Comparison of ENCODE assay signal across 18 cellular contexts in the genomic region with DNA sequence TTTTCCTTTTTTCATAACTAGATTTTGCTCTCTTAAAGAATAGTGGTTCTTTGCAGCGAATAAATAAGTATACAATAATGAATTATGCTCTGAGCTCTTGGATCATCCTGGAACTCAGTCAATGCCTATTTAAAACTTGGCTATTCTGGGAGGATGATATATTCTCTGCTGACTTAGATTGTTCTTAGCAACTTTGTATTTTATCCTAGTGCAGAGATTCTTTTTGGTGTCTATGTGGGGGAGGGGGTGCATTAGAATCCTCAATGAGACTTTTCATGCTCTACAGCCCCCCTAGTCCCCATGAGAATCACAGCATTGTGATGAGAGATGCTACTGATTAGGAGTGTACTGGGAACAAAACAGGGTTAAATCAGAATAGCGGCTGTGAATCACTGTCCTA. TPM values are rescaled to one million over a fixed set of nuclear protein-coding genes. Genes with fewer than 3 reads are reported as not detected.
DNase-seq lines count a peak whose midpoint lies in the region; ATAC-seq and TF ChIP-seq lines count a peak whose summit lies in the region.
"Had no signal": no experiment of that assay in that cellular context is flagged by ENCODE, and none has a peak within 500 bp of the region (broad histone marks: within the 10 kb centered on the region; RNA-seq: fewer than 3 reads in every experiment).

No MANE protein-coding gene starts in this region.

- H3K4me3 ChIP-seq in right atrium auricular region, result no peak overlapping the region
- H3K4me3 ChIP-seq in parathyroid adenoma (ENCODE audit: low read depth, low read length), result no peak overlapping the region
- no peak overlapping the region for H3K4me3 ChIP-seq in MM.1S (ENCODE audit: low read length)
- H3K4me3 ChIP-seq: SJSA1 had no signal

- no peaks in the 10 kb centered on the region for H3K27me3 Mint-ChIP-seq in activated CD4-positive, alpha-beta memory T cell treated with anti-CD3 and anti-CD28 coated beads, Interleukin-2, amount 10 ng/mL, durations not matched to agents 7 days and 5 days

- no peaks in the 10 kb centered on the region for H3K4me1 Mint-ChIP-seq in activated CD4-positive, alpha-beta memory T cell treated with anti-CD3 and anti-CD28 coated beads, Interleukin-2, amount 10 ng/mL, durations not matched to agents 7 days and 5 days

- H3K9ac ChIP-seq in parathyroid adenoma, result no peak overlapping the region
- H3K9ac ChIP-seq in MM.1S (ENCODE audit: low read length), result no peak overlapping the region

- H3F3A ChIP-seq in MM.1S (ENCODE audit: insufficient read depth, low read length), result no peaks in the 10 kb centered on the region

- H3K27me3 ChIP-seq in right atrium auricular region, result no peaks in the 10 kb centered on the region
- H3K27me3 ChIP-seq in parathyroid adenoma (ENCODE audit: control insufficient read depth, insufficient read depth, low read length), result no peaks in the 10 kb centered on the region
- H3K27me3 ChIP-seq in MM.1S (replicated peaks; ENCODE audit: insufficient read depth, low read length), result no peaks in the 10 kb centered on the region
- H3K27me3 ChIP-seq: SJSA1 had no signal

- H3K36me3 ChIP-seq in right atrium auricular region (no peaks in the 10 kb centered on the region), parathyroid adenoma (ENCODE audit: control insufficient read depth, insufficient read depth, low read length) (no peaks in the 10 kb centered on the region), MM.1S (replicated peaks; ENCODE audit: insufficient read depth, low read length) (no peaks in the 10 kb centered on the region)
- H3K36me3 ChIP-seq: SJSA1 had no signal

- DNase-seq in Right ventricle myocardium inferior (ENCODE audit: missing footprints) (no peak), cardiac septum (ENCODE audit: low spot score) (no peak), right atrium auricular region (ENCODE audit: low spot score) (no peak), MM.1S (no peak), COR-L47 (lab: John Stamatoyannopoulos, UW) (no peak)
- no peak for DNase-seq in activated T-cell treated with anti-CD3 and anti-CD28 coated beads, Interleukin-2, amount 50 U/mL, for 48 hours
- DNase-seq in activated CD4-positive, alpha-beta memory T cell treated with anti-CD3 and anti-CD28 coated beads, Interleukin-2, amount 10 ng/mL, durations not matched to agents 7 days and 5 days, result no peak
- DNase-seq: CD8-positive, alpha-beta T cell; DMS 273 treated with DMSO at 0.1 percent for 48 hours; GOT3; NCI-H2107; NCI-H226; NCI-H526; NK-92 treated with Interleukin-12 subunit alpha and Interleukin-12 subunit beta, amount 100 ng/mL, for 24 hours; RPMI8226 had no signal

- no peaks in the 10 kb centered on the region for H3K79me2 ChIP-seq in parathyroid adenoma
- H3K79me2 ChIP-seq in MM.1S (ENCODE audit: low read length), result no peaks in the 10 kb centered on the region

- H3K27ac ChIP-seq in right atrium auricular region (peak overlapping the region; percentile 20 to 63), parathyroid adenoma (peak overlapping the region; percentile 24), MM.1S (ENCODE audit: low read length) (no peak overlapping the region)
- H3K27ac ChIP-seq: 22Rv1, SJSA1 had no signal

- H3K9me2 ChIP-seq in MM.1S (replicated peaks; ENCODE audit: insufficient read depth, low read length), result no peaks in the 10 kb centered on the region

- H3K9me3 Mint-ChIP-seq in activated CD4-positive, alpha-beta memory T cell treated with anti-CD3 and anti-CD28 coated beads, Interleukin-2, amount 10 ng/mL, durations not matched to agents 7 days and 5 days, result no peaks in the 10 kb centered on the region
- H3K9me3 Mint-ChIP-seq: CD8-positive, alpha-beta T cell had no signal

- H3K9me3 ChIP-seq in right atrium auricular region (no peaks in the 10 kb centered on the region), parathyroid adenoma (ENCODE audit: control insufficient read depth, low read length) (no peaks in the 10 kb centered on the region), MM.1S (replicated peaks; ENCODE audit: insufficient read depth, low read length) (no peaks in the 10 kb centered on the region)
- H3K9me3 ChIP-seq: SJSA1 had no signal

- H3K4me2 ChIP-seq in parathyroid adenoma (ENCODE audit: low read length) (no peak overlapping the region), MM.1S (ENCODE audit: low read depth, low read length) (no peak overlapping the region)

- TF ChIP-seq CTCF in right atrium auricular region (IDR thresholded peaks at IDR 0.05) (no peak), parathyroid adenoma (IDR thresholded peaks at IDR 0.05) (no peak), MM.1S (IDR thresholded peaks at IDR 0.05; ENCODE audit: low read length) (no peak)

- CTCF ChIA-PET in activated CD4-positive, alpha-beta memory T cell treated with anti-CD3 and anti-CD28 coated beads, Interleukin-2, amount 10 ng/mL, durations not matched to agents 7 days and 5 days (lab: Charles Lee), result no interaction called here

- no peak overlapping the region for H2AFZ ChIP-seq in parathyroid adenoma
- no peak overlapping the region for H2AFZ ChIP-seq in MM.1S (ENCODE audit: low read length)

- peaks cover 0 to 7% of the 10 kb centered on the region in 2 donors for H3K4me1 ChIP-seq in right atrium auricular region
- peaks cover 32% of the 10 kb centered on the region for H3K4me1 ChIP-seq in parathyroid adenoma
- no peaks in the 10 kb centered on the region for H3K4me1 ChIP-seq in MM.1S (ENCODE audit: low read length)
- H3K4me1 ChIP-seq: SJSA1 had no signal

- intact Hi-C loops in Right ventricle myocardium inferior (cut with DNase I) (no loop called here), cardiac septum (cut with DNase I) (no loop called here)

- ATAC-seq in Right ventricle myocardium inferior, result peak; percentile 51
- ATAC-seq: CD8-positive, alpha-beta T cell had no signal

- no peaks in the 10 kb centered on the region for H4K20me1 ChIP-seq in MM.1S (ENCODE audit: insufficient read depth, low read length)

- H3K36me3 Mint-ChIP-seq in activated CD4-positive, alpha-beta memory T cell treated with anti-CD3 and anti-CD28 coated beads, Interleukin-2, amount 10 ng/mL, durations not matched to agents 7 days and 5 days (ENCODE audit: low read depth), result no peaks in the 10 kb centered on the region
- H3K36me3 Mint-ChIP-seq: CD8-positive, alpha-beta T cell had no signal

- no peak overlapping the region for H3K4me3 Mint-ChIP-seq in activated CD4-positive, alpha-beta memory T cell treated with anti-CD3 and anti-CD28 coated beads, Interleukin-2, amount 10 ng/mL, durations not matched to agents 7 days and 5 days
- H3K4me3 Mint-ChIP-seq: CD8-positive, alpha-beta T cell had no signal

- POLR2A ChIA-PET in activated CD4-positive, alpha-beta memory T cell treated with anti-CD3 and anti-CD28 coated beads, Interleukin-2, amount 10 ng/mL, durations not matched to agents 7 days and 5 days (lab: Charles Lee), result no interaction called here

- H3K27ac Mint-ChIP-seq in activated CD4-positive, alpha-beta memory T cell treated with anti-CD3 and anti-CD28 coated beads, Interleukin-2, amount 10 ng/mL, durations not matched to agents 7 days and 5 days, result no peak overlapping the region
- H3K27ac Mint-ChIP-seq: CD8-positive, alpha-beta T cell had no signal

RNA-seq across cellular contexts. Expression of a gene that starts 8.8 kb away (rescaled TPM):
- total RNA-seq in Right ventricle myocardium inferior (88.0 TPM), cardiac septum (86.8 TPM), right atrium auricular region (10 to 100 TPM; 32.0 to 40.1 TPM)
- total RNA-seq in activated CD4-positive, alpha-beta memory T cell treated with anti-CD3 and anti-CD28 coated beads, Interleukin-2, amount 10 ng/mL, durations not matched to agents 7 days and 5 days, result 10 to 100 TPM; 31.3 to 32.2 TPM
